Comparison of ENCODE assay signal across 11 cellular contexts in genomic region chr1:23728997-23729390, GRCh38. TPM values are rescaled to one million over a fixed set of nuclear protein-coding genes. Genes with fewer than 3 reads are reported as not detected.
DNase-seq lines count a peak whose midpoint lies in the region; ATAC-seq and TF ChIP-seq lines count a peak whose summit lies in the region.
"Had no signal": no experiment of that assay in that cellular context is flagged by ENCODE, and none has a peak within 500 bp of the region (broad histone marks: within the 10 kb centered on the region; RNA-seq: fewer than 3 reads in every experiment).

No MANE protein-coding gene starts in this region.

- no peak for TF ChIP-seq CTCF in colonic mucosa (IDR thresholded peaks at IDR 0.05)

- no peaks in the 10 kb centered on the region for H3K9me3 ChIP-seq in BLaER1 treated with 17β-estradiol and CSF1 and Interleukin-3, amounts not matched to agents 10 nM and 100 nM (replicated peaks in 1 of 11)
- no peaks in the 10 kb centered on the region for H3K9me3 ChIP-seq in colonic mucosa

- peaks cover 29 to 54% (median 35%) of the 10 kb centered on the region in 10 experiments for H3K4me1 ChIP-seq in BLaER1 treated with 17β-estradiol and CSF1 and Interleukin-3, amounts not matched to agents 10 nM and 100 nM
- H3K4me1 ChIP-seq in colonic mucosa = peaks cover 10% of the 10 kb centered on the region
- H3K4me1 ChIP-seq: parathyroid adenoma had no signal

- H3K4me2 ChIP-seq in BLaER1 treated with 17β-estradiol and CSF1 and Interleukin-3, amounts not matched to agents 10 nM and 100 nM = peak overlapping the region; percentile 32 to 76 (median 60)

- H3K36me3 ChIP-seq in BLaER1 treated with 17β-estradiol and CSF1 and Interleukin-3, amounts not matched to agents 10 nM and 100 nM = peaks cover 0 to 14% (median 0%) of the 10 kb centered on the region in 11 experiments; a peak in 4 of 22 replicates
- no peaks in the 10 kb centered on the region for H3K36me3 ChIP-seq in colonic mucosa
- H3K36me3 ChIP-seq: WERI-Rb-1 had no signal

- no peak for DNase-seq in colonic mucosa
- no peak for DNase-seq in retina
- DNase-seq in stimulated activated CD4-positive, alpha-beta T cell treated with anti-CD3 and anti-CD28 coated beads, Interleukin-12 subunit alpha, Interleukin-12 subunit beta, amount 100 ng/mL, for 4 hours = no peak
- DNase-seq in GF-D8 (lab: John Stamatoyannopoulos, UW) = no peak
- DNase-seq: NCI-H226, WERI-Rb-1 had no signal

- no peak overlapping the region for H3K4me3 ChIP-seq in BLaER1 treated with 17β-estradiol and CSF1 and Interleukin-3, amounts not matched to agents 10 nM and 100 nM
- H3K4me3 ChIP-seq in colonic mucosa = no peak overlapping the region

- peak overlapping the region in 10 of 11 experiments; percentile 16 to 72 (median 52); a peak in 14 of 22 replicates for H3K27ac ChIP-seq in BLaER1 treated with 17β-estradiol and CSF1 and Interleukin-3, amounts not matched to agents 10 nM and 100 nM
- peak overlapping the region; percentile 36 for H3K27ac ChIP-seq in colonic mucosa
- H3K27ac ChIP-seq: parathyroid adenoma, WERI-Rb-1 had no signal

- peak; percentile 33 for ATAC-seq in GM19397 (IDR thresholded peaks at IDR 0.05; ENCODE audit: unreplicated experiment)
- peak; percentile 51 for ATAC-seq in HG02981 (IDR thresholded peaks at IDR 0.05; ENCODE audit: unreplicated experiment)
- ATAC-seq in HG03045 (IDR thresholded peaks at IDR 0.05; ENCODE audit: unreplicated experiment) = no peak

- peak overlapping the region in 2 of 11 experiments; percentile 9 to 11; a peak in 1 of 22 replicates for H3K9ac ChIP-seq in BLaER1 treated with 17β-estradiol and CSF1 and Interleukin-3, amounts not matched to agents 10 nM and 100 nM
- H3K9ac ChIP-seq in colonic mucosa (ENCODE audit: low read depth in 2 of 2, low read length in 2 of 2) = no peak overlapping the region
- H3K9ac ChIP-seq: parathyroid adenoma had no signal

- peaks cover 0 to 67% (median 16%) of the 10 kb centered on the region in 11 experiments; a peak in 12 of 22 replicates for H4K20me1 ChIP-seq in BLaER1 treated with 17β-estradiol and CSF1 and Interleukin-3, amounts not matched to agents 10 nM and 100 nM

- intact Hi-C loops in colonic mucosa (cut with DNase I) = no loop called here

- no peaks in the 10 kb centered on the region for H3K27me3 ChIP-seq in BLaER1 treated with 17β-estradiol and CSF1 and Interleukin-3, amounts not matched to agents 10 nM and 100 nM
- no peaks in the 10 kb centered on the region for H3K27me3 ChIP-seq in colonic mucosa

RNA-seq across cellular contexts. Expression of gene ELOA, which starts 14.3 kb away (rescaled TPM):
- 10 to 100 TPM; 32.6 to 33.0 TPM for total RNA-seq in colonic mucosa

RNA-seq across cellular contexts. Expression of gene RPL11, which starts 37.4 kb away (rescaled TPM):
- total RNA-seq in colonic mucosa = 100 to 1,000 TPM; 871 to 897 TPM

RNA-seq across cellular contexts. Expression of gene PITHD1, which starts 49.2 kb away (rescaled TPM):
- 10 to 100 TPM; 51.5 to 51.6 TPM for total RNA-seq in colonic mucosa
